Comparison of ENCODE assay signal across 20 cellular contexts in the genomic region with DNA sequence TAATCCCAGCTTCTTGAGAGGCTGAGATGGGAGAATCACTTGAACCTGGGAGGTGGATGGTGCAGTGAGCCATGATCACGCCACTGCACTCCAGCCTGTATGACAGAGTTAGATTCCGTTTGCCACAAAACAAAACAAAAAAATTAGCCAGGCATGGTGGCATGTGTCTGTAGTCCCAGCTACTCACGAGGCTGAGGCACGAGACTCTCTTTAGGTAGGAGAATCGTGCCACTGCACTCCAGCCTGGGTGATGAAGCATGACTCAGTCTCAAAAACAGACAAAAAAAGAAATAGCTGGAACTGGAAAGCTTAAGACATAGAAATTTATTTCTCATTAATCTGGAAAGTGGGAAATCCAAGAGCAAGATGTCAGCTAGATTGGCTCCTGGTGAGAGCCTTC. TPM values are rescaled to one million over a fixed set of nuclear protein-coding genes. Genes with fewer than 3 reads are reported as not detected.
A peak's percentile ranks its signal among the peaks of the same experiment; 100 is the strongest.
DNase-seq lines count a peak whose midpoint lies in the region; ATAC-seq and TF ChIP-seq lines count a peak whose summit lies in the region.
"Had no signal": no experiment of that assay in that cellular context is flagged by ENCODE, and none has a peak within 500 bp of the region (broad histone marks: within the 10 kb centered on the region; RNA-seq: fewer than 3 reads in every experiment).

No MANE protein-coding gene starts in this region.

- 37 to 41% methylated on average over 5 of the region's 5 CpGs for WGBS in thyroid gland, 2 donors
- WGBS in right cardiac atrium = 98% methylated on average over 5 of the region's 5 CpGs

- H3K27me3 ChIP-seq in thyroid gland (no peaks in the 10 kb centered on the region), right cardiac atrium (ENCODE audit: control insufficient read depth, insufficient read depth) (no peaks in the 10 kb centered on the region)
- H3K27me3 ChIP-seq: BLaER1 treated with 17β-estradiol and CSF1 and Interleukin-3, amounts not matched to agents 10 nM and 100 nM had no signal

- intact Hi-C loops in head of caudate nucleus (cut with DNase I) = no loop called here
- intact Hi-C loops in thyroid gland (cut with DNase I) = no loop called here
- intact Hi-C loops in right cardiac atrium (cut with DNase I) = no loop called here

- peaks cover 3 to 6% of the 10 kb centered on the region in 2 donors for H3K36me3 ChIP-seq in thyroid gland

- H3K4me3 ChIP-seq in thyroid gland (replicated peaks in 1 of 3) (no peak overlapping the region), right cardiac atrium (ENCODE audit: low read length) (no peak overlapping the region)
- H3K4me3 ChIP-seq: A549; BLaER1 treated with 17β-estradiol and CSF1 and Interleukin-3, amounts not matched to agents 10 nM and 100 nM had no signal

- DNase-seq in M059J (ENCODE audit: low read depth) (peak; percentile 41), head of caudate nucleus (peak in 28 of 42 donors; percentile 6 to 64 (median 46)), thyroid gland (peak; percentile 80 to 85), right cardiac atrium (no peak), DMS153 (lab: John Stamatoyannopoulos, UW) (no peak), NCI-H526 treated with DMSO at 0.1 percent for 48 hours (lab: John Stamatoyannopoulos, UW) (no peak)
- DNase-seq: AML-193; Caco-2; Calu3; CD4-positive, alpha-beta T cell; CD8-positive, alpha-beta T cell; DMS53; DMS79; DND-41; EL; GF-D8 had no signal

- ATAC-seq in right cardiac atrium = no peak
- ATAC-seq: A549; CD8-positive, alpha-beta T cell had no signal

- no peaks in the 10 kb centered on the region for H3K4me1 ChIP-seq in thyroid gland
- H3K4me1 ChIP-seq in right cardiac atrium (ENCODE audit: control insufficient read depth, insufficient read depth, low read length) = no peaks in the 10 kb centered on the region
- H3K4me1 ChIP-seq: A549; BLaER1 treated with 17β-estradiol and CSF1 and Interleukin-3, amounts not matched to agents 10 nM and 100 nM; Caco-2 had no signal

- no peak for TF ChIP-seq CTCF in thyroid gland (IDR thresholded peaks at IDR 0.05)

- peak overlapping the region in 1 of 3 donors; percentile 33 for H3K27ac ChIP-seq in thyroid gland
- H3K27ac ChIP-seq in right cardiac atrium (ENCODE audit: low read length) = no peak overlapping the region
- H3K27ac ChIP-seq: A549; BLaER1 treated with 17β-estradiol and CSF1 and Interleukin-3, amounts not matched to agents 10 nM and 100 nM; C4-2B had no signal

- H3K9me3 ChIP-seq in thyroid gland = no peaks in the 10 kb centered on the region
- peaks cover 2% of the 10 kb centered on the region for H3K9me3 ChIP-seq in right cardiac atrium (ENCODE audit: control insufficient read depth, low read length)

- TF ChIP-seq POLR2A in thyroid gland (IDR thresholded peaks at IDR 0.05) = no peak

RNA-seq across cellular contexts. Expression of a gene that starts 20.2 kb away (rescaled TPM):
- total RNA-seq in M059J (2014; rRNA removed; shearing (Covaris generic)) = 13.3 and 19.9 TPM in 2 replicates
- total RNA-seq in thyroid gland = 10 to 100 TPM; 33.4 to 98.3 (median 58.9) TPM
- 10 to 100 TPM; 27.6 to 34.2 (median 30.3) TPM for total RNA-seq in right cardiac atrium
- polyA plus RNA-seq in right cardiac atrium = 9.0 TPM
- total RNA-seq: Calu3 had no signal

RNA-seq across cellular contexts. Expression of a gene that starts 53.9 kb away (rescaled TPM):
- 0.30 and 3.7 TPM in 2 replicates for total RNA-seq in M059J (2014; rRNA removed; shearing (Covaris generic))
- total RNA-seq in thyroid gland (1 to 10 TPM; 2.7 to 6.9 (median 3.8) TPM), right cardiac atrium (1 to 10 TPM; 2.3 to 4.8 (median 2.9) TPM)
- 1.2 TPM for polyA plus RNA-seq in right cardiac atrium
- total RNA-seq: A172, Caco-2, Calu3 had no signal
- polyA plus RNA-seq: A549 had no signal

Comparison
In these comparisons a context has a peak if more than half of its experiments do, and no peak if none do; other contexts are left out.
1. DNase-seq: peak in M059J (single experiment), head of caudate nucleus (28 of 42) and thyroid gland (2 of 2); none in right cardiac atrium (0 of 3), DMS153 (single experiment) and NCI-H526 treated with DMSO at 0.1 percent for 48 hours (single experiment).